In the genomic region with DNA sequence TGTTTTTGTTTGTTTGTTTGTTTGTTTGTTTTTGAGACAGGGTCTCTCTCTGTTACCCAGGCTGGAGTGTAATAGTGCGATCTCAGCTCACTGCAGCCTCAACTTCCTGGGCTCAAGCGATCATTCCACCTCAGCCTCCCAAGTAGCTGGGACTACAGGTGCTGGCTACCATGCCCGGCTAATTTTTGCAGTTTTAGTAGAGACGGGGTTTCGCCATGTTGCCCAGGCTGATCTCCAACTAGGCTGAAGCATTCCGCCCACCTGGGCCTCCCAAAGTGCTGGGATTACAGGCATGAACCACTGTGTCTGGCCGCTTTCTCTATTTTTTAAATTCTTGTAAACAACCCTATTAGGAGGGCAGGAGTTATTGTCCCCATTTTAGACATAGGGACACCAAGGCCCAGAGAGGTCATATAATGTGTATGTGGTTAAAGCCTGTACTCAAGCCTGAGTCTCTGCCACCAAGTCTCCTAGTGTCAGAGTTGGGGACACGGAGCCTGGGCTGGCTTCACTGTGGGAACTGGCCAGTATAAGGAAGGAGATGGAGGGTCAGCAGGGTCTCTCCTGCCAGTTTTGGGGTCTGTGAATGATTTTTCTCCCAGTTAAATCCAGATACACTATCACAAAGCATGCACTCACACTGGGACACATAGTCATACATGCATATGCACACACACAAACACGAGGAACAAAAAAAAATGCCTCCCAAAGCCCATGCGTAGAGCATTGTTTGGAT, we compare ENCODE assay signal across 9 cellular contexts. TPM values are rescaled to one million over a fixed set of nuclear protein-coding genes. Genes with fewer than 3 reads are reported as not detected.
DNase-seq lines count a peak whose midpoint lies in the region; ATAC-seq and TF ChIP-seq lines count a peak whose summit lies in the region.
"Had no signal": no experiment of that assay in that cellular context is flagged by ENCODE, and none has a peak within 500 bp of the region (broad histone marks: within the 10 kb centered on the region; RNA-seq: fewer than 3 reads in every experiment).

No MANE protein-coding gene starts in this region.

- no peak overlapping the region for H3K9ac ChIP-seq in iPS-18a (ENCODE audit: low read length)

- H3K27ac ChIP-seq in iPS-18a (ENCODE audit: low read length) = no peak overlapping the region
- peak overlapping the region; percentile 77 to 79 for H3K27ac ChIP-seq in thoracic aorta
- H3K27ac ChIP-seq in adrenal gland = peak overlapping the region in 1 of 5 donors; percentile 95
- H3K27ac ChIP-seq: C4-2B had no signal

- H3K36me3 Mint-ChIP-seq in activated CD8-positive, alpha-beta memory T cell treated with anti-CD3 and anti-CD28 coated beads, Interleukin-2, amount 10 ng/mL, durations not matched to agents 7 days and 5 days = peaks cover 10% of the 10 kb centered on the region
- peaks cover 35% of the 10 kb centered on the region for H3K36me3 Mint-ChIP-seq in activated CD4-positive, alpha-beta memory T cell treated with anti-CD3 and anti-CD28 coated beads, Interleukin-2, amount 10 ng/mL, durations not matched to agents 7 days and 5 days (ENCODE audit: low read depth)

- H3K27me3 Mint-ChIP-seq in activated CD8-positive, alpha-beta memory T cell treated with anti-CD3 and anti-CD28 coated beads, Interleukin-2, amount 10 ng/mL, durations not matched to agents 7 days and 5 days = no peaks in the 10 kb centered on the region
- no peaks in the 10 kb centered on the region for H3K27me3 Mint-ChIP-seq in activated CD4-positive, alpha-beta memory T cell treated with anti-CD3 and anti-CD28 coated beads, Interleukin-2, amount 10 ng/mL, durations not matched to agents 7 days and 5 days

- H3K9me3 ChIP-seq in iPS-18a (ENCODE audit: control insufficient read depth, low read depth, low read length) = no peaks in the 10 kb centered on the region
- no peaks in the 10 kb centered on the region for H3K9me3 ChIP-seq in thoracic aorta
- no peaks in the 10 kb centered on the region for H3K9me3 ChIP-seq in adrenal gland (replicated peaks in 1 of 3)

- POLR2A ChIA-PET in activated CD4-positive, alpha-beta memory T cell treated with anti-CD3 and anti-CD28 coated beads, Interleukin-2, amount 10 ng/mL, durations not matched to agents 7 days and 5 days (lab: Charles Lee) = interaction anchor here (0.8 to 2.4 kb wide), 7 partner anchors 8 to 460 kb away, joined by 3 to 6 read pairs (median 4); partner anchors contain the start of gene MSH2

- peak overlapping the region; percentile 98 for H3K27ac Mint-ChIP-seq in activated CD8-positive, alpha-beta memory T cell treated with anti-CD3 and anti-CD28 coated beads, Interleukin-2, amount 10 ng/mL, durations not matched to agents 7 days and 5 days
- H3K27ac Mint-ChIP-seq in activated CD4-positive, alpha-beta memory T cell treated with anti-CD3 and anti-CD28 coated beads, Interleukin-2, amount 10 ng/mL, durations not matched to agents 7 days and 5 days = peak overlapping the region; percentile 99

- ATAC-seq in activated CD8-positive, alpha-beta memory T cell treated with anti-CD3 and anti-CD28 coated beads, Interleukin-2, amount 10 ng/mL, durations not matched to agents 7 days and 5 days = no peak
- ATAC-seq in thoracic aorta (ENCODE audit: insufficient number of reproducible peaks, low FRiP score, low read depth) = no peak
- no peak for ATAC-seq in HG02798 (IDR thresholded peaks at IDR 0.05; ENCODE audit: poor library complexity, unreplicated experiment)

- intact Hi-C loops in adrenal gland (cut with DNase I) = no loop called here

- H3K4me1 ChIP-seq in iPS-18a (ENCODE audit: control insufficient read depth, low read depth, low read length) (peaks cover 14% of the 10 kb centered on the region), thoracic aorta (ENCODE audit: control insufficient read depth in 1 of 2, low read depth in 2 of 2) (peaks cover 37 to 53% of the 10 kb centered on the region in 2 donors), adrenal gland (replicated peaks in 1 of 2) (peaks cover 27 to 53% of the 10 kb centered on the region in 2 donors)

- CTCF ChIA-PET in activated CD8-positive, alpha-beta memory T cell treated with anti-CD3 and anti-CD28 coated beads, Interleukin-2, amount 10 ng/mL, durations not matched to agents 7 days and 5 days (lab: Charles Lee) = interaction anchor here (0.6 to 1.2 kb wide), 5 partner anchors 15 to 46 kb away, joined by 3 to 4 read pairs (median 3); no protein-coding TSS in a partner anchor
- CTCF ChIA-PET in activated CD4-positive, alpha-beta memory T cell treated with anti-CD3 and anti-CD28 coated beads, Interleukin-2, amount 10 ng/mL, durations not matched to agents 7 days and 5 days (lab: Charles Lee) = interaction anchor here (0.6 to 1.1 kb wide), 2 partner anchors 14 to 284 kb away, joined by 3 to 5 read pairs; no protein-coding TSS in a partner anchor

- WGBS in adrenal gland, 4 donors = 82 to 86% (median 83%) methylated on average over 10 of the region's 10 CpGs

- H3K4me1 Mint-ChIP-seq in activated CD8-positive, alpha-beta memory T cell treated with anti-CD3 and anti-CD28 coated beads, Interleukin-2, amount 10 ng/mL, durations not matched to agents 7 days and 5 days = peaks cover 46% of the 10 kb centered on the region
- H3K4me1 Mint-ChIP-seq in activated CD4-positive, alpha-beta memory T cell treated with anti-CD3 and anti-CD28 coated beads, Interleukin-2, amount 10 ng/mL, durations not matched to agents 7 days and 5 days = peaks cover 47% of the 10 kb centered on the region

- H3K4me3 Mint-ChIP-seq in activated CD8-positive, alpha-beta memory T cell treated with anti-CD3 and anti-CD28 coated beads, Interleukin-2, amount 10 ng/mL, durations not matched to agents 7 days and 5 days = peak overlapping the region; percentile 92
- peak overlapping the region; percentile 99 for H3K4me3 Mint-ChIP-seq in activated CD4-positive, alpha-beta memory T cell treated with anti-CD3 and anti-CD28 coated beads, Interleukin-2, amount 10 ng/mL, durations not matched to agents 7 days and 5 days

- peaks cover 28% of the 10 kb centered on the region for H3K27me3 ChIP-seq in iPS-18a (ENCODE audit: control insufficient read depth, insufficient read depth, low read length)
- no peaks in the 10 kb centered on the region for H3K27me3 ChIP-seq in thoracic aorta (replicated peaks; ENCODE audit: insufficient read depth)
- H3K27me3 ChIP-seq in adrenal gland = no peaks in the 10 kb centered on the region

- no peak for DNase-seq in activated CD8-positive, alpha-beta memory T cell treated with anti-CD3 and anti-CD28 coated beads, Interleukin-2, amount 10 ng/mL, durations not matched to agents 7 days and 5 days
- no peak for DNase-seq in activated CD8-positive, alpha-beta memory T cell treated with anti-CD3 and anti-CD28 coated beads for 24 hours
- no peak for DNase-seq in activated CD4-positive, alpha-beta memory T cell treated with anti-CD3 and anti-CD28 coated beads, Interleukin-2, amount 10 ng/mL, durations not matched to agents 7 days and 5 days
- no peak for DNase-seq in thoracic aorta (ENCODE audit: low spot score)
- no peak for DNase-seq in adrenal gland
- no peak for DNase-seq in activated gamma-delta T cell (lab: John Stamatoyannopoulos, UW)

- H3K4me3 ChIP-seq in iPS-18a (ENCODE audit: low read length) (peak overlapping the region; percentile 68), thoracic aorta (peak overlapping the region; percentile 80), adrenal gland (peak overlapping the region in 2 of 4 donors; percentile 81 to 94)

- no peaks in the 10 kb centered on the region for H3K9me3 Mint-ChIP-seq in activated CD8-positive, alpha-beta memory T cell treated with anti-CD3 and anti-CD28 coated beads, Interleukin-2, amount 10 ng/mL, durations not matched to agents 7 days and 5 days (ENCODE audit: low read depth)
- H3K9me3 Mint-ChIP-seq in activated CD4-positive, alpha-beta memory T cell treated with anti-CD3 and anti-CD28 coated beads, Interleukin-2, amount 10 ng/mL, durations not matched to agents 7 days and 5 days = no peaks in the 10 kb centered on the region

- H3K36me3 ChIP-seq in iPS-18a (ENCODE audit: control insufficient read depth, low read depth, low read length) (no peaks in the 10 kb centered on the region), thoracic aorta (no peaks in the 10 kb centered on the region), adrenal gland (replicated peaks in 1 of 2) (no peaks in the 10 kb centered on the region)

- no peak for TF ChIP-seq POLR2A in adrenal gland (IDR thresholded peaks at IDR 0.05)

- TF ChIP-seq CTCF in thoracic aorta (IDR thresholded peaks at IDR 0.05) = no peak
- TF ChIP-seq CTCF in adrenal gland (IDR thresholded peaks at IDR 0.05) = no peak

RNA-seq across cellular contexts. Expression of gene TTC7A, which starts 2.0 kb away (rescaled TPM):
- total RNA-seq in activated CD8-positive, alpha-beta memory T cell treated with anti-CD3 and anti-CD28 coated beads, Interleukin-2, amount 10 ng/mL, durations not matched to agents 7 days and 5 days = 10 to 100 TPM; 67.5 to 79.0 TPM
- total RNA-seq in activated CD4-positive, alpha-beta memory T cell treated with anti-CD3 and anti-CD28 coated beads, Interleukin-2, amount 10 ng/mL, durations not matched to agents 7 days and 5 days = 10 to 100 TPM; 59.3 to 62.0 TPM
- total RNA-seq in thoracic aorta = 10 to 100 TPM; 39.3 to 45.7 TPM
- total RNA-seq in adrenal gland = 10 to 100 TPM; 30.6 to 87.4 (median 57.8) TPM
- polyA plus RNA-seq in adrenal gland = 10 to 100 TPM; 24.6 to 59.4 (median 31.9) TPM

RNA-seq across cellular contexts. Expression of gene MCFD2, which starts 27.5 kb away (rescaled TPM):
- 10 to 100 TPM; 30.5 to 35.8 TPM for total RNA-seq in activated CD8-positive, alpha-beta memory T cell treated with anti-CD3 and anti-CD28 coated beads, Interleukin-2, amount 10 ng/mL, durations not matched to agents 7 days and 5 days
- 10 to 100 TPM; 48.4 to 48.8 TPM for total RNA-seq in activated CD4-positive, alpha-beta memory T cell treated with anti-CD3 and anti-CD28 coated beads, Interleukin-2, amount 10 ng/mL, durations not matched to agents 7 days and 5 days
- total RNA-seq in thoracic aorta = 100 to 1,000 TPM in 1 of 2 donors, 10 to 100 TPM in 1; 79.9 to 127 TPM
- 100 to 1,000 TPM; 189 to 695 (median 304) TPM for total RNA-seq in adrenal gland
- 100 to 1,000 TPM in 1 of 3 donors, 10 to 100 TPM in 2; 29.6 to 515 (median 30.7) TPM for polyA plus RNA-seq in adrenal gland
